17 cellular contexts compared by ENCODE assay signal in genomic region chr10:107733731-107734130, GRCh38.
DNase-seq lines count a peak whose midpoint lies in the region; TF ChIP-seq lines count a peak whose summit lies in the region.
"Had no signal": no experiment of that assay in that cellular context is flagged by ENCODE, and none has a peak within 500 bp of the region (broad histone marks: within the 10 kb centered on the region; RNA-seq: fewer than 3 reads in every experiment).

No MANE protein-coding gene starts in this region.

- no peak overlapping the region for H2AFZ ChIP-seq in MM.1S (ENCODE audit: low read length)

- peaks cover 1% of the 10 kb centered on the region for H3K4me1 Mint-ChIP-seq in glutamatergic neuron (ENCODE audit: low read depth, unreplicated experiment)
- no peaks in the 10 kb centered on the region for H3K4me1 Mint-ChIP-seq in CD4-positive, alpha-beta memory T cell

- DNase-seq in GM03348 (ENCODE audit: low spot score) (peak; percentile 27), M059J (ENCODE audit: low read depth) (peak; percentile 19), fibroblast of gingiva (ENCODE audit: low read depth) (peak; percentile 1), MM.1S (no peak), glutamatergic neuron (no peak)
- no peak for DNase-seq in activated effector memory CD4-positive, alpha-beta T cell treated with anti-CD3 and anti-CD28 coated beads, Interleukin-2, amount 50 U/mL, for 16 hours
- no peak for DNase-seq in CD4-positive, alpha-beta memory T cell
- DNase-seq: DMS53, GOT3, NCI-H1105 treated with DMSO at 0.1 percent for 48 hours, NCI-H187 treated with DMSO at 0.1 percent for 48 hours, NCI-H2171, NCI-H446 treated with DMSO at 0.1 percent for 48 hours, NCI-H774, SHP77 had no signal

- no peaks in the 10 kb centered on the region for H3K79me2 ChIP-seq in MM.1S (ENCODE audit: low read length)

- no peaks in the 10 kb centered on the region for H3K27me3 ChIP-seq in MM.1S (replicated peaks; ENCODE audit: insufficient read depth, low read length)
- no peaks in the 10 kb centered on the region for H3K27me3 ChIP-seq in CD4-positive, alpha-beta memory T cell (ENCODE audit: insufficient read depth, low read length)

- no peaks in the 10 kb centered on the region for H3K36me3 ChIP-seq in MM.1S (replicated peaks; ENCODE audit: insufficient read depth, low read length)
- no peaks in the 10 kb centered on the region for H3K36me3 ChIP-seq in CD4-positive, alpha-beta memory T cell (ENCODE audit: insufficient read depth, low read length)

- no peak overlapping the region for H3K27ac Mint-ChIP-seq in glutamatergic neuron (ENCODE audit: unreplicated experiment)
- H3K27ac Mint-ChIP-seq in CD4-positive, alpha-beta memory T cell: no peak overlapping the region

- H3K27me3 Mint-ChIP-seq in glutamatergic neuron (ENCODE audit: unreplicated experiment): peaks cover 4% of the 10 kb centered on the region
- H3K27me3 Mint-ChIP-seq in CD4-positive, alpha-beta memory T cell: no peaks in the 10 kb centered on the region

- H3K4me2 ChIP-seq in MM.1S (ENCODE audit: low read depth, low read length): no peak overlapping the region
- H3K4me2 ChIP-seq: KMS-11 had no signal

- H3K4me1 ChIP-seq in MM.1S (ENCODE audit: low read length): no peaks in the 10 kb centered on the region
- H3K4me1 ChIP-seq in CD4-positive, alpha-beta memory T cell (ENCODE audit: insufficient read depth, low read length): no peaks in the 10 kb centered on the region

- no peaks in the 10 kb centered on the region for H3K9me2 ChIP-seq in MM.1S (replicated peaks; ENCODE audit: insufficient read depth, low read length)

- CTCF ChIA-PET in CD4-positive, alpha-beta memory T cell (lab: Charles Lee; ENCODE audit: partially characterized antibody): no interaction called here

- intact Hi-C loops in CD4-positive, alpha-beta memory T cell (cut with micrococcal nuclease): no loop called here

- TF ChIP-seq CTCF in MM.1S (IDR thresholded peaks at IDR 0.05; ENCODE audit: low read length) (no peak), glutamatergic neuron (IDR thresholded peaks at IDR 0.05; ENCODE audit: partially characterized antibody, unreplicated experiment) (no peak)

- no peak overlapping the region for H3K4me3 ChIP-seq in MM.1S (ENCODE audit: low read length)
- no peak overlapping the region for H3K4me3 ChIP-seq in CD4-positive, alpha-beta memory T cell (ENCODE audit: low read length in 2 of 2)

- no peaks in the 10 kb centered on the region for H3F3A ChIP-seq in MM.1S (ENCODE audit: insufficient read depth, low read length)

- POLR2A ChIA-PET in CD4-positive, alpha-beta memory T cell (lab: Charles Lee; ENCODE audit: partially characterized antibody): no interaction called here

- H4K20me1 ChIP-seq in MM.1S (ENCODE audit: insufficient read depth, low read length): no peaks in the 10 kb centered on the region

- H3K9me3 ChIP-seq in MM.1S (replicated peaks; ENCODE audit: insufficient read depth, low read length): no peaks in the 10 kb centered on the region
- H3K9me3 ChIP-seq in CD4-positive, alpha-beta memory T cell (ENCODE audit: control insufficient read depth in 1 of 2, low read length in 2 of 2): peaks cover 0 to 12% of the 10 kb centered on the region in 2 donors

- H3K9ac ChIP-seq in MM.1S (ENCODE audit: low read length): no peak overlapping the region
- H3K9ac ChIP-seq: KMS-11 had no signal

- H3K27ac ChIP-seq in MM.1S (ENCODE audit: low read length): no peak overlapping the region
- H3K27ac ChIP-seq in CD4-positive, alpha-beta memory T cell (ENCODE audit: low read depth, low read length): no peak overlapping the region
- H3K27ac ChIP-seq: C4-2B, KMS-11 had no signal

- peaks cover 20% of the 10 kb centered on the region for H3K36me3 Mint-ChIP-seq in glutamatergic neuron (ENCODE audit: unreplicated experiment)
- H3K36me3 Mint-ChIP-seq in CD4-positive, alpha-beta memory T cell: no peaks in the 10 kb centered on the region

- H3K4me3 Mint-ChIP-seq in glutamatergic neuron (ENCODE audit: unreplicated experiment): no peak overlapping the region
- no peak overlapping the region for H3K4me3 Mint-ChIP-seq in CD4-positive, alpha-beta memory T cell

- H3K9me3 Mint-ChIP-seq in glutamatergic neuron (ENCODE audit: unreplicated experiment): peaks cover 6% of the 10 kb centered on the region
- peaks cover 0 to 52% (median 31%) of the 10 kb centered on the region in 8 donors for H3K9me3 Mint-ChIP-seq in CD4-positive, alpha-beta memory T cell

Comparison
In these comparisons a context has a peak if more than half of its experiments do, and no peak if none do; other contexts are left out.
1. DNase-seq: peak in GM03348 (single experiment), M059J (single experiment) and fibroblast of gingiva (single experiment); none in MM.1S (single experiment), glutamatergic neuron (single experiment), activated effector memory CD4-positive, alpha-beta T cell treated with anti-CD3 and anti-CD28 coated beads, Interleukin-2, amount 50 U/mL, for 16 hours (single experiment) and CD4-positive, alpha-beta memory T cell (0 of 5).